ENCODE assay signal across 8 cellular contexts in genomic region chr10:89805599-89806013, GRCh38.
A peak's percentile ranks its signal among the peaks of the same experiment; 100 is the strongest.
DNase-seq lines count a peak whose midpoint lies in the region; ATAC-seq and TF ChIP-seq lines count a peak whose summit lies in the region.

No MANE protein-coding gene starts in this region.

- no peaks in the 10 kb centered on the region for H3K36me3 Mint-ChIP-seq in activated naive CD8-positive, alpha-beta T cell treated with anti-CD3 and anti-CD28 coated beads for 36 hours

- no peak for TF ChIP-seq CTCF in GM13976 (IDR thresholded peaks at IDR 0.05; ENCODE audit: borderline replicate concordance, control extremely low read depth, extremely low read depth, insufficient read depth, missing control alignments)

- in situ Hi-C loops in GM13976 (cut with MboI; ENCODE audit: low sequenced_read_pairs, unreplicated experiment): no loop called here

- peaks cover 38% of the 10 kb centered on the region for H3K27me3 Mint-ChIP-seq in activated naive CD8-positive, alpha-beta T cell treated with anti-CD3 and anti-CD28 coated beads for 36 hours

- H3K9me3 Mint-ChIP-seq in activated naive CD8-positive, alpha-beta T cell treated with anti-CD3 and anti-CD28 coated beads for 36 hours: no peaks in the 10 kb centered on the region

- DNase-seq in GM13976 (ENCODE audit: low spot score) (peak; percentile 48), NCI-H345 (lab: John Stamatoyannopoulos, UW) (no peak), mucosa of gallbladder (ENCODE audit: low spot score) (no peak), SW 1271 (lab: John Stamatoyannopoulos, UW) (no peak), HPDE6-E6E7 (ENCODE audit: extremely low spot score) (no peak)
- DNase-seq in activated naive CD8-positive, alpha-beta T cell treated with anti-CD3 and anti-CD28 coated beads for 36 hours: peak; percentile 64

- H3K27ac Mint-ChIP-seq in activated naive CD8-positive, alpha-beta T cell treated with anti-CD3 and anti-CD28 coated beads for 36 hours: peak overlapping the region; percentile 76

- peaks cover 32% of the 10 kb centered on the region for H3K4me1 Mint-ChIP-seq in activated naive CD8-positive, alpha-beta T cell treated with anti-CD3 and anti-CD28 coated beads for 36 hours

- peak; percentile 84 for ATAC-seq in GM19463 (IDR thresholded peaks at IDR 0.05; ENCODE audit: unreplicated experiment)
- ATAC-seq in HG03103 (IDR thresholded peaks at IDR 0.05; ENCODE audit: low read depth, unreplicated experiment): peak; percentile 90

- H3K4me3 Mint-ChIP-seq in activated naive CD8-positive, alpha-beta T cell treated with anti-CD3 and anti-CD28 coated beads for 36 hours: peak overlapping the region; percentile 2

Comparison
In these comparisons a context has a peak if more than half of its experiments do, and no peak if none do; other contexts are left out.
1. DNase-seq: peak in GM13976 (single experiment) and activated naive CD8-positive, alpha-beta T cell treated with anti-CD3 and anti-CD28 coated beads for 36 hours (single experiment); none in NCI-H345 (single experiment), mucosa of gallbladder (single experiment), SW 1271 (0 of 2) and HPDE6-E6E7 (single experiment).